ENCODE assay signal across 1 cellular context in the genomic region with DNA sequence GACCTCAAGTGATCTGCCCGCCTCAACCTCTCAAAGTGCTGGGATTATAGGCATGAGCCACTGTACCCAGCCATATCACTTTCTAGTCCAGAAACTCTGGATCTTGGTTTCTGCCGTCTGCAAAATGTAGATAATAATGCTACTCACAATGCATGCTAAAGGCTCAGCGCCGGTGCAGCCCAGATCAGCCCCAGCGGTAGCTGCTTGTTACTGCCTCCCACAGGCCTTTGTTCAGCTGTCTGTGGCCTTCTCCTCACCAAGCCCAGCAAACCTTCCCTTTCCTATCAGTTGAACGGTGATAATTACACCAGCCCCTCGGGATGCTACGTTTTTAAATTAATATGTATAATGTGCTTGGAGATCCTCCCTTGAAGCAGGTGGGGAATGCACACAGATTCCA.
TF ChIP-seq lines count a peak whose summit lies in the region.

No MANE protein-coding gene starts in this region.

TF ChIP-seq in H1, 55 proteins besides CTCF, POLR2A, EP300 and RAD21:
- TF ChIP-seq FOSL1 (IDR thresholded peaks at IDR 0.05; ENCODE audit: insufficient read depth, low read depth, low read length) (no peak), SP2 (IDR thresholded peaks at IDR 0.05; ENCODE audit: low read length) (no peak), RFX5 (IDR thresholded peaks at IDR 0.05; ENCODE audit: borderline replicate concordance, low read depth, low read length) (no peak), ASH2L (IDR thresholded peaks at IDR 0.05; ENCODE audit: low read length) (no peak), RXRA (IDR thresholded peaks at IDR 0.05; ENCODE audit: insufficient read depth, low read depth, low read length) (no peak), CREB1 (IDR thresholded peaks at IDR 0.05) (no peak), PHF8 (conservative IDR thresholded peaks at IDR 0.05; ENCODE audit: low read depth, low read length) (no peak), SP4 (IDR thresholded peaks at IDR 0.05; ENCODE audit: low read length) (no peak), CTBP2 (IDR thresholded peaks at IDR 0.05; ENCODE audit: borderline replicate concordance, insufficient read depth, insufficient read length, low read length) (no peak), SIRT6 (IDR thresholded peaks at IDR 0.05; ENCODE audit: low read length) (no peak), EGR1 (IDR thresholded peaks at IDR 0.05; ENCODE audit: borderline replicate concordance, low read depth, low read length) (no peak), BRCA1 (IDR thresholded peaks at IDR 0.05; ENCODE audit: low read depth, low read length) (no peak), RBBP5 (IDR thresholded peaks at IDR 0.05; ENCODE audit: borderline replicate concordance, low read depth, low read length) (no peak), CHD1 (IDR thresholded peaks at IDR 0.05; ENCODE audit: low read depth, low read length) (no peak), POLR2AphosphoS5 (IDR thresholded peaks at IDR 0.05; ENCODE audit: low read depth, low read length) (no peak)
- TF ChIP-seq, protein P1, sequence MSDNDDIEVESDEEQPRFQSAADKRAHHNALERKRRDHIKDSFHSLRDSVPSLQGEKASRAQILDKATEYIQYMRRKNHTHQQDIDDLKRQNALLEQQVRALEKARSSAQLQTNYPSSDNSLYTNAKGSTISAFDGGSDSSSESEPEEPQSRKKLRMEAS (IDR thresholded peaks at IDR 0.05): no peak
- TF ChIP-seq, protein P2, sequence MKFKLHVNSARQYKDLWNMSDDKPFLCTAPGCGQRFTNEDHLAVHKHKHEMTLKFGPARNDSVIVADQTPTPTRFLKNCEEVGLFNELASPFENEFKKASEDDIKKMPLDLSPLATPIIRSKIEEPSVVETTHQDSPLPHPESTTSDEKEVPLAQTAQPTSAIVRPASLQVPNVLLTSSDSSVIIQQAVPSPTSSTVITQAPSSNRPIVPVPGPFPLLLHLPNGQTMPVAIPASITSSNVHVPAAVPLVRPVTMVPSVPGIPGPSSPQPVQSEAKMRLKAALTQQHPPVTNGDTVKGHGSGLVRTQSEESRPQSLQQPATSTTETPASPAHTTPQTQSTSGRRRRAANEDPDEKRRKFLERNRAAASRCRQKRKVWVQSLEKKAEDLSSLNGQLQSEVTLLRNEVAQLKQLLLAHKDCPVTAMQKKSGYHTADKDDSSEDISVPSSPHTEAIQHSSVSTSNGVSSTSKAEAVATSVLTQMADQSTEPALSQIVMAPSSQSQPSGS (IDR thresholded peaks at IDR 0.05; ENCODE audit: low read length): no peak
